In genomic region chr13:35838356-35838755, GRCh38 we compare ENCODE assay signal across 19 cellular contexts.
A peak's percentile ranks its signal among the peaks of the same experiment; 100 is the strongest.
DNase-seq lines count a peak whose midpoint lies in the region; ATAC-seq, FAIRE-seq and TF ChIP-seq lines count a peak whose summit lies in the region.
"Had no signal": no experiment of that assay in that cellular context is flagged by ENCODE, and none has a peak within 500 bp of the region (broad histone marks: within the 10 kb centered on the region; RNA-seq: fewer than 3 reads in every experiment).

No MANE protein-coding gene starts in this region.

- H3K9ac ChIP-seq in mammary epithelial cell (ENCODE audit: insufficient read depth, low read length): no peak overlapping the region
- H3K9ac ChIP-seq: parathyroid adenoma had no signal

- no TSS peak for BruUV-seq in mammary epithelial cell (replicated peaks; lab: Mats Ljungman, UMichigan)

- CTCF ChIA-PET in mammary epithelial cell (lab: Charles Lee; ENCODE audit: low non-redundant PET): no interaction called here

- H3K27ac ChIP-seq in mammary epithelial cell (ENCODE audit: insufficient read depth, low read depth, low read length): no peak overlapping the region
- H3K27ac ChIP-seq: HL-60, parathyroid adenoma had no signal

- TF ChIP-seq CTCF in mammary epithelial cell (conservative IDR thresholded peaks at IDR 0.05 in 1 of 2, IDR thresholded peaks at IDR 0.05 in 1 of 2; ENCODE audit: extremely low read depth in 1 of 2, insufficient read depth in 1 of 2, low read depth in 1 of 2, low read length in 2 of 2): no peak

- intact Hi-C loops in mammary epithelial cell (cut with micrococcal nuclease): no loop called here

- H3K9me3 ChIP-seq in mammary epithelial cell (replicated peaks; ENCODE audit: insufficient read depth, low read length): no peaks in the 10 kb centered on the region

- no peaks in the 10 kb centered on the region for H3K36me3 ChIP-seq in mammary epithelial cell (ENCODE audit: insufficient read depth, low read length)

- dilution Hi-C loops in mammary epithelial cell (cut with HindIII; ENCODE audit: low sequenced_read_pairs): no loop called here

- H3K4me1 ChIP-seq in mammary epithelial cell (ENCODE audit: insufficient read depth, low read length): no peaks in the 10 kb centered on the region
- H3K4me1 ChIP-seq: parathyroid adenoma had no signal

- no peak overlapping the region for H2AFZ ChIP-seq in mammary epithelial cell (ENCODE audit: low read depth, low read length)
- H2AFZ ChIP-seq: parathyroid adenoma had no signal

- no peak overlapping the region for H3K4me2 ChIP-seq in mammary epithelial cell (ENCODE audit: insufficient read depth, low read depth, low read length)

- H4K20me1 ChIP-seq in mammary epithelial cell (ENCODE audit: insufficient read depth, low read length): no peaks in the 10 kb centered on the region

- in situ Hi-C loops in mammary epithelial cell (cut with MboI; ENCODE audit: low sequenced_read_pairs in 2 of 2): no loop called here

- no peak for FAIRE-seq in HTR-8/SVneo (lab: Jason Lieb, UNC)

- ATAC-seq in HG02623 (IDR thresholded peaks at IDR 0.05; ENCODE audit: unreplicated experiment) (no peak), GM18858 (IDR thresholded peaks at IDR 0.05; ENCODE audit: unreplicated experiment) (no peak), GM18517 (IDR thresholded peaks at IDR 0.05; ENCODE audit: unreplicated experiment) (no peak)

- WGBS in mammary epithelial cell (ENCODE audit: low coverage, missing lambda C conversion rate): 0% methylated on average over 1 of the region's 1 CpG

- DNase-seq in AG08395 (ENCODE audit: low spot score): peak; percentile 80
- DNase-seq in HTR-8/SVneo (ENCODE audit: insufficient read length, low spot score): peak; percentile 48
- DNase-seq in mammary epithelial cell: peak; percentile 21
- peak; percentile 67 for DNase-seq in kidney glomerular epithelial cell (lab: John Stamatoyannopoulos, UW)
- DNase-seq in H4 (ENCODE audit: low spot score): no peak
- DNase-seq: activated CD4-positive, alpha-beta memory T cell treated with anti-CD3 and anti-CD28 coated beads, Interleukin-2, amount 10 ng/mL, durations not matched to agents 7 days and 5 days; activated gamma-delta T cell treated with Interleukin-2 at 50 U/mL for 16 hours; CD4-positive, alpha-beta memory T cell; cortex of kidney; NCI-H2171 treated with DMSO at 0.1 percent for 48 hours; stimulated activated CD4-positive, alpha-beta T cell treated with anti-CD3 and anti-CD28 coated beads, Interleukin-1b, Interleukin-23, amount 100 ng/mL, for 48 hours; stimulated activated naive CD4-positive, alpha-beta T cell; T-helper 2 cell had no signal

- H3K4me3 ChIP-seq in mammary epithelial cell (replicated peaks in 1 of 3; ENCODE audit: insufficient read depth in 1 of 3, low read depth in 2 of 3, low read length in 3 of 3): no peak overlapping the region
- H3K4me3 ChIP-seq: lung had no signal

- no peaks in the 10 kb centered on the region for H3K27me3 ChIP-seq in mammary epithelial cell (ENCODE audit: insufficient read depth, low read length)

- H3K79me2 ChIP-seq in mammary epithelial cell (ENCODE audit: insufficient read depth, low read length): no peaks in the 10 kb centered on the region
- H3K79me2 ChIP-seq: parathyroid adenoma had no signal
